ENCODE assay signal across 8 cellular contexts in the genomic region with DNA sequence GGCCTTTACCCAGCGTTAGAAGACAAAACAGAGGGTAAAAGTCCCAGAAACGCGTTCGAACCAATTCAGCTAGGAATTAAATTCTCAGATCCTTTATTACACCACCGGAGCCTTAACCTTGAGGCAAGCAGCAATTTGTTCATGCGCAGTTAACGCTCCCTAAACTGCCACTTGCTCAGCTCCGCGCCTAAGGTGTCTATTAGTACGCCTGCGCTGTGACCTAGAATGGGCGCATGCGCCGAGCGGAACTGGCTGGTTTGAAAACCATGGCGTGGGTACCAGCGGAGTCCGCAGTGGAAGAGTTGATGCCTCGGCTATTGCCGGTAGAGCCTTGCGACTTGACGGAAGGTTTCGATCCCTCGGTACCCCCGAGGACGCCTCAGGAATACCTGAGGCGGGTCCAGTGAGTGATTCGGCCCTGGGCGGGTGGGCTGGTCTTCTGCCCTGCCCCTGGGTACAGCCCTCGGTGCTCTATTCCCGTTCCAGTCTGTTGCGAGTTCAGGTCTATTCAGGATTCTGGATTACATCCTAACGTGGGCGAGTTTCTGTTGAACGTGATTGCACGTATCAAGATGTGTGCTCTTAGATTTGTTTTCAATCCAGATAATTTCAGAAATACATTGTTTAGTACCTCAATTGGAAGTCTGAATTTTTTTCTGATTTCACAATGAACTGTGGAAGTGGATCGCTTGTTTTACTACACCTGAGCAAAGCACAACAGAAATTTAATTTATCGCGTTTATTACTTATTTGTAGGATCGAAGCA. TPM values are rescaled to one million over a fixed set of nuclear protein-coding genes. Genes with fewer than 3 reads are reported as not detected.
DNase-seq lines count a peak whose midpoint lies in the region; ATAC-seq and FAIRE-seq lines count a peak whose summit lies in the region.

Gene GEMIN2 (plus strand): TSS at position 251 of the 766 bp plus-strand sequence. CDS start 16 bp downstream, at position 267.

- no peak within 1 kb of the TSS for H2BK15ac ChIP-seq in mesenchymal stem cell (ENCODE audit: low read depth, poor library complexity, severe bottlenecking)

- DNase-seq in COLO829 (ENCODE audit: low spot score) (peak; percentile 98), HTR-8/SVneo (ENCODE audit: insufficient read length, low spot score) (peak; percentile 95), NOMO-1 treated with dmso at 0.1 percent for 144 hours (lab: John Stamatoyannopoulos, UW; ENCODE audit: unreplicated experiment) (peak; percentile 90), mesenchymal stem cell (peak; percentile 92)
- DNase-seq in activated CD8-positive, alpha-beta memory T cell treated with anti-CD3 and anti-CD28 coated beads for 48 hours (ENCODE audit: low read depth in 2 of 3, low spot score in 2 of 3), result peak; percentile 73 to 88 (median 85)
- peak; percentile 88 for DNase-seq in stimulated activated CD8-positive, alpha-beta memory T cell treated with anti-CD3 and anti-CD28 coated beads, Interleukin-12 subunit alpha, Interleukin-12 subunit beta, amount 100 ng/mL, for 4 hours (ENCODE audit: low read depth)

- H3K18ac ChIP-seq in mesenchymal stem cell (ENCODE audit: low read depth in 1 of 2, low read length in 2 of 2), result peak within 1 kb of the TSS in 1 of 2 experiments; percentile 7

- H3K4me2 ChIP-seq in mesenchymal stem cell (ENCODE audit: low read length, poor library complexity, severe bottlenecking), result peak within 1 kb of the TSS; percentile 92

- no peak within 1 kb of the TSS for H3K23ac ChIP-seq in mesenchymal stem cell (ENCODE audit: low read length in 2 of 2)

- no peak within 1 kb of the TSS for H3K14ac ChIP-seq in mesenchymal stem cell (ENCODE audit: low read length in 2 of 2)

- H3K36me3 ChIP-seq in endocrine pancreas (ENCODE audit: control insufficient read depth, insufficient read depth, low read length) (no peaks in the 10 kb centered on the region), mesenchymal stem cell (ENCODE audit: control insufficient read depth in 1 of 2, insufficient read depth in 2 of 2, low read depth in 1 of 2, low read length in 2 of 2) (peaks cover 0 to 18% of the 10 kb centered on the region in 2 experiments)

- ATAC-seq in GM21367 (IDR thresholded peaks at IDR 0.05; ENCODE audit: unreplicated experiment), result peak; percentile 91

- H4K8ac ChIP-seq in mesenchymal stem cell (ENCODE audit: low read length), result peak within 1 kb of the TSS; percentile 82

- peak within 1 kb of the TSS; percentile 51 for H3K27ac ChIP-seq in mesenchymal stem cell (ENCODE audit: low read length, poor library complexity, severe bottlenecking)

- H4K91ac ChIP-seq in mesenchymal stem cell (ENCODE audit: low read length), result no peak within 1 kb of the TSS

- H3K4ac ChIP-seq in mesenchymal stem cell (ENCODE audit: low read depth in 1 of 2, low read length in 2 of 2), result no peak within 1 kb of the TSS

- no peaks in the 10 kb centered on the region for H3K9me3 ChIP-seq in endocrine pancreas (ENCODE audit: control insufficient read depth, low read length)
- H3K9me3 ChIP-seq in mesenchymal stem cell (ENCODE audit: control insufficient read depth, low read length), result no peaks in the 10 kb centered on the region

- H3K27me3 ChIP-seq in endocrine pancreas (ENCODE audit: control insufficient read depth, insufficient read depth, low read length), result no peaks in the 10 kb centered on the region
- no peaks in the 10 kb centered on the region for H3K27me3 ChIP-seq in mesenchymal stem cell (ENCODE audit: control insufficient read depth in 1 of 2, insufficient read depth in 1 of 2, low read length in 2 of 2)

- peak within 1 kb of the TSS; percentile 96 for H2AFZ ChIP-seq in mesenchymal stem cell (ENCODE audit: low read depth, low read length)

- no peak within 1 kb of the TSS for H2BK120ac ChIP-seq in mesenchymal stem cell (ENCODE audit: low read depth, low read length)

- H3K4me1 ChIP-seq in endocrine pancreas (ENCODE audit: control insufficient read depth, insufficient read depth, low read length) (peaks cover 6% of the 10 kb centered on the region), mesenchymal stem cell (ENCODE audit: control insufficient read depth, insufficient read depth, low read depth, low read length) (no peaks in the 10 kb centered on the region)

- H3K79me1 ChIP-seq in mesenchymal stem cell (replicated peaks; ENCODE audit: low read length, poor library complexity, severe bottlenecking), result peaks cover 10% of the 10 kb centered on the region

- no peak within 1 kb of the TSS for H2AK5ac ChIP-seq in mesenchymal stem cell (ENCODE audit: low read length, severe bottlenecking)

- 1% methylated on average over 35 of the region's 40 CpGs for WGBS in mesenchymal stem cell

- no peak within 1 kb of the TSS for H2BK12ac ChIP-seq in mesenchymal stem cell (ENCODE audit: low read length in 2 of 2)

- FAIRE-seq in HTR-8/SVneo (lab: Jason Lieb, UNC), result peak; percentile 88

- H3K9ac ChIP-seq in endocrine pancreas (ENCODE audit: control insufficient read depth, insufficient read depth, low read length) (peak within 1 kb of the TSS; percentile 74), mesenchymal stem cell (ENCODE audit: low read length) (peak within 1 kb of the TSS; percentile 93)

- H3K4me3 ChIP-seq in endocrine pancreas (ENCODE audit: control insufficient read depth, insufficient read depth, low read length), result peak within 1 kb of the TSS; percentile 92
- H3K4me3 ChIP-seq in mesenchymal stem cell (ENCODE audit: insufficient read depth in 1 of 2, low read depth in 1 of 2, low read length in 2 of 2), result peak within 1 kb of the TSS; percentile 73 to 97

- no peak within 1 kb of the TSS for H2BK5ac ChIP-seq in mesenchymal stem cell (ENCODE audit: low read depth, low read length, poor library complexity, severe bottlenecking)

RNA-seq across cellular contexts. Expression of gene GEMIN2, which starts in this region (rescaled TPM):
- 4.4 TPM for polyA plus RNA-seq in mesenchymal stem cell (2013, experiment 1 of 2)
- polyA plus RNA-seq in mesenchymal stem cell (2013, experiment 2 of 2), result 4.8 TPM

Comparison
In these comparisons a context has a peak if more than half of its experiments do, and no peak if none do; other contexts are left out.
1. Peak in every context shown above with its lines: DNase-seq, ATAC-seq, H3K4me3 ChIP-seq and H3K27ac ChIP-seq.